9 cellular contexts compared by ENCODE assay signal in the genomic region with DNA sequence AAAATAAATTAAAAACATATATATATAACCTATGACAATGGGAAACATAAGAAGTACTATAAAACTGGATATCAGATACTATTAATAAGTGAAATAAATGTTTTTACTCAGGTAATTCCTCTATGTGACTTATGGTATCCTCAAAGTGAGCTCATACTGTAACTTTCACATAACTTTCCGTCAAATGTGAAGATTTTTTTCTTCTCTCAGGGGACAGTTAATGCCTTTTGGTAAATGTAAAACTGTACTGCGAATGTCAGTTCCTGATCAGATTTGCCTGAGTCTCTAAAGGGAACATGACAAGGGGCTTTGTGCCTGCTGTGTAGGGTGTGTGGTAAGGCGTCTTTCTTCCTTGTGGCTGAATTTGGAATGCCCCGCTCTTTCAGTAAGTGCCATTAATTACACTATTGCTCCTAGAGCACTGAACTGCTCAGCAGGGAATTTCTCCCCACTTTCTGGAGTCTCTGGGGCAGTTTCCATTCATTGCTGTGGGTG.
A peak's percentile ranks its signal among the peaks of the same experiment; 100 is the strongest.
DNase-seq lines count a peak whose midpoint lies in the region; ATAC-seq and TF ChIP-seq lines count a peak whose summit lies in the region.
"Had no signal": no experiment of that assay in that cellular context is flagged by ENCODE, and none has a peak within 500 bp of the region (broad histone marks: within the 10 kb centered on the region; RNA-seq: fewer than 3 reads in every experiment).

No MANE protein-coding gene starts in this region.

- DNase-seq in NCI-H187 (lab: John Stamatoyannopoulos, UW) (no peak), foreskin melanocyte (no peak), foreskin fibroblast (no peak), DMS79 treated with DMSO at 0.1 percent for 48 hours (lab: John Stamatoyannopoulos, UW) (no peak)
- DNase-seq: NCI-H187 treated with DMSO at 0.1 percent for 48 hours had no signal

- peak; percentile 35 for ATAC-seq in GM21576 (IDR thresholded peaks at IDR 0.05; ENCODE audit: unreplicated experiment)

- H3K4me1 ChIP-seq in ES-I3 (ENCODE audit: insufficient read depth, low read length) (peaks cover 24% of the 10 kb centered on the region), iPS-18a (ENCODE audit: control insufficient read depth, low read depth, low read length) (peaks cover 18% of the 10 kb centered on the region)

- peak overlapping the region; percentile 16 for H3K4me3 ChIP-seq in iPS-18a (ENCODE audit: low read length)
- no peak overlapping the region for H3K4me3 ChIP-seq in foreskin fibroblast (ENCODE audit: low read depth in 1 of 2, low read length in 2 of 2)

- H3K36me3 ChIP-seq in ES-I3 (ENCODE audit: insufficient read depth, low read length), result no peaks in the 10 kb centered on the region
- peaks cover 41% of the 10 kb centered on the region for H3K36me3 ChIP-seq in KOPT-K1 (ENCODE audit: insufficient read depth, low read length)
- peaks cover 12% of the 10 kb centered on the region for H3K36me3 ChIP-seq in iPS-18a (ENCODE audit: control insufficient read depth, low read depth, low read length)

- H3K9ac ChIP-seq in ES-I3 (ENCODE audit: low read depth, low read length), result peak overlapping the region; percentile 11
- peak overlapping the region; percentile 39 for H3K9ac ChIP-seq in iPS-18a (ENCODE audit: low read length)

- TF ChIP-seq CTCF in foreskin fibroblast (IDR thresholded peaks at IDR 0.05; ENCODE audit: low read depth, low read length), result no peak

- H3K27me3 ChIP-seq in iPS-18a (ENCODE audit: control insufficient read depth, insufficient read depth, low read length), result no peaks in the 10 kb centered on the region

- H3K27ac ChIP-seq in KOPT-K1 (ENCODE audit: low read depth, low read length, poor library complexity, severe bottlenecking), result peak overlapping the region; percentile 100
- H3K27ac ChIP-seq in iPS-18a (ENCODE audit: low read length), result peak overlapping the region; percentile 12

- H3K9me3 ChIP-seq in ES-I3 (ENCODE audit: control insufficient read depth, insufficient read depth, low read length) (no peaks in the 10 kb centered on the region), KOPT-K1 (ENCODE audit: insufficient read depth, low read length, poor library complexity, severe bottlenecking) (peaks cover 9% of the 10 kb centered on the region), iPS-18a (ENCODE audit: control insufficient read depth, low read depth, low read length) (no peaks in the 10 kb centered on the region)
